In the genomic region with DNA sequence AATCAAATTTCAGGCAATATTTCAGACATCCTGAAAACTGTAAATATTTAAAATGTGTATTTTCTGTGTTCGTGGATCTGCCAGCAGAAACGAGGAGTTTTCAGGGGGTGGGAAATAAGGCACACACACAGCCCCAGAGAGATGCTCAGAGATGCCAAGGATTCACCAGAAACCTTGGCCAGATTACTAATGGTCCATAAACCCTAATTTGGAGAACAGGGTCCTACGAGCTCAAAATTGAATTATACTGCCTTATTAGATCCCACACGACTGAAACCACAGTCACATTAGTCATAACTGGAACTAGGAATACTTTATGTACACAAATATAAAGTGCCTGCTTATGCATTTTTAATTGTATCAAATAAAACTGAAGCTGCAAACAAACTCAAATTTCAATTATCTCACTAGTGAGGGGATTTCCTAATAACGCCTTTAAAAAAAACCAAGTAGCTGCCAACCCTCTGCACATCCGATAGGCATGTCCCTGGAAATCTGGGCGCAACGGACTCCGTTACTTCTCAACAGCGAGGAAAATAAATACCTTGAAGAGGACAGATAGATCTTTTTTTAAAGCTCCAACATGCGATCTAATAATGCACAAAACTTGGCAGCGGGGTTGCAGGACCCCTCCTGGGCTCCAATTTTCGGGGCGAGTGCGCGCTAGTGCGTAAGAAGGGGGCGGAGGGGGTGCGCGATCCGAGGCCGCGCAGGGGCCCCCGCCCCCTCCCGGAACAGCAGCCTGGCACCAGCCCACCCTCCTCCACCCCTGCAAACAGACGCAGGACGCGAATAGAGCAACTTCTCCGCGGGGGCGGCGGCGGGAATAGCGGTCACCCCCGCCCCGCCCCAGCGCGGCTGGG, we compare ENCODE assay signal across 7 cellular contexts. TPM values are rescaled to one million over a fixed set of nuclear protein-coding genes. Genes with fewer than 3 reads are reported as not detected.
A peak's percentile ranks its signal among the peaks of the same experiment; 100 is the strongest.
DNase-seq lines count a peak whose midpoint lies in the region; ATAC-seq, FAIRE-seq and TF ChIP-seq lines count a peak whose summit lies in the region.

No MANE protein-coding gene starts in this region.

- H3K9me3 Mint-ChIP-seq in activated T-cell treated with anti-CD3 and anti-CD28 coated beads, Interleukin-2, amount 50 U/mL, for 4 hours: no peaks in the 10 kb centered on the region

- peak; percentile 11 for ATAC-seq in HG02588 (IDR thresholded peaks at IDR 0.05; ENCODE audit: unreplicated experiment)
- ATAC-seq in activated T-cell treated with anti-CD3 and anti-CD28 coated beads, Interleukin-2, amount 50 U/mL, for 4 hours: peak; percentile 13 to 14

- no peak overlapping the region for H2AFZ ChIP-seq in neuron (ENCODE audit: low read depth, low read length)

- H3K36me3 ChIP-seq in neuron (ENCODE audit: insufficient read depth, low read length): no peaks in the 10 kb centered on the region

- H3K4me3 Mint-ChIP-seq in activated T-cell treated with anti-CD3 and anti-CD28 coated beads, Interleukin-2, amount 50 U/mL, for 4 hours: peak overlapping the region; percentile 92

- FAIRE-seq in GM12892 (lab: Jason Lieb, UNC): peak; percentile 24

- H3K4me1 ChIP-seq in neuron (ENCODE audit: insufficient read depth, low read length): peaks cover 15% of the 10 kb centered on the region

- H3K27me3 Mint-ChIP-seq in activated T-cell treated with anti-CD3 and anti-CD28 coated beads, Interleukin-2, amount 50 U/mL, for 4 hours (ENCODE audit: low read depth): no peaks in the 10 kb centered on the region

- TF ChIP-seq POLR2A in GM12892 (IDR thresholded peaks at IDR 0.05; ENCODE audit: low read depth, low read length): no peak

- H3K27me3 ChIP-seq in neuron (ENCODE audit: insufficient read depth, low read length): peaks cover 5% of the 10 kb centered on the region

- no peak for TF ChIP-seq CTCF in fibroblast of pulmonary artery (IDR thresholded peaks at IDR 0.05; ENCODE audit: low read length, missing control alignments)

- peak; percentile 36 for DNase-seq in GM12892 (ENCODE audit: insufficient read length)
- DNase-seq in NCI-H2227 treated with DMSO at 0.1 percent for 48 hours (lab: John Stamatoyannopoulos, UW): peak; percentile 53
- peak; percentile 31 for DNase-seq in activated T-cell treated with anti-CD3 and anti-CD28 coated beads, Interleukin-2, amount 50 U/mL, for 4 hours
- DNase-seq in fibroblast of pulmonary artery (ENCODE audit: low read depth): peak; percentile 44
- peak; percentile 45 for DNase-seq in ureter (ENCODE audit: low spot score)

- no peaks in the 10 kb centered on the region for H3K36me3 Mint-ChIP-seq in activated T-cell treated with anti-CD3 and anti-CD28 coated beads, Interleukin-2, amount 50 U/mL, for 4 hours (ENCODE audit: insufficient read depth)

- peak overlapping the region; percentile 80 for H3K4me3 ChIP-seq in fibroblast of pulmonary artery (replicated peaks; ENCODE audit: low read depth, low read length)
- peak overlapping the region; percentile 84 for H3K4me3 ChIP-seq in neuron (ENCODE audit: low read length)

- no peaks in the 10 kb centered on the region for H3K9me3 ChIP-seq in neuron (ENCODE audit: low read length)

- H3K4me1 Mint-ChIP-seq in activated T-cell treated with anti-CD3 and anti-CD28 coated beads, Interleukin-2, amount 50 U/mL, for 4 hours (ENCODE audit: low read depth): peaks cover 49% of the 10 kb centered on the region

RNA-seq across cellular contexts. Expression of gene CHD6, which starts 0.9 kb away (rescaled TPM):
- 18.1 TPM for polyA plus RNA-seq in GM12892 (2012; ENCODE audit: missing spikeins)
- 10 to 100 TPM; 13.7 to 15.8 (median 15.5) TPM for total RNA-seq in activated T-cell treated with anti-CD3 and anti-CD28 coated beads, Interleukin-2, amount 50 U/mL, for 4 hours
- total RNA-seq in ureter: 112 TPM

Comparison
In these comparisons a context has a peak if more than half of its experiments do, and no peak if none do; other contexts are left out.
1. Peak in every context shown above with its lines: DNase-seq, ATAC-seq and H3K4me3 ChIP-seq.